ENCODE assay signal across 25 cellular contexts in genomic region chr7:139430443-139430842, GRCh38. TPM values are rescaled to one million over a fixed set of nuclear protein-coding genes. Genes with fewer than 3 reads are reported as not detected.
A peak's percentile ranks its signal among the peaks of the same experiment; 100 is the strongest.
DNase-seq lines count a peak whose midpoint lies in the region; ATAC-seq and TF ChIP-seq lines count a peak whose summit lies in the region.
"Had no signal": no experiment of that assay in that cellular context is flagged by ENCODE, and none has a peak within 500 bp of the region (broad histone marks: within the 10 kb centered on the region; RNA-seq: fewer than 3 reads in every experiment).

No MANE protein-coding gene starts in this region.

- no peaks in the 10 kb centered on the region for H3K9me2 ChIP-seq in hepatocyte (replicated peaks; ENCODE audit: insufficient read depth)

- H3K4me3 ChIP-seq in hepatocyte (no peak overlapping the region), tibial artery (no peak overlapping the region), gastroesophageal sphincter (no peak overlapping the region)
- H3K4me3 ChIP-seq: HAP-1, pancreas, sigmoid colon, uterus had no signal

- H3K4me1 ChIP-seq in hepatocyte (ENCODE audit: insufficient read depth) (peaks cover 13% of the 10 kb centered on the region), tibial artery (peaks cover 0 to 59% (median 50%) of the 10 kb centered on the region in 4 donors), gastroesophageal sphincter (peaks cover 0 to 23% (median 9%) of the 10 kb centered on the region in 3 donors)
- H3K4me1 ChIP-seq: uterus had no signal

- no peaks in the 10 kb centered on the region for H3K27me3 Mint-ChIP-seq in activated CD4-positive, alpha-beta T cell treated with anti-CD3 and anti-CD28 coated beads, Interleukin-2, amount 10 ng/mL, durations not matched to agents 7 days and 5 days
- H3K27me3 Mint-ChIP-seq: activated CD4-positive, alpha-beta T cell treated with anti-CD3 and anti-CD28 coated beads for 36 hours; activated CD8-positive, alpha-beta memory T cell treated with anti-CD3 and anti-CD28 coated beads, Interleukin-2, amount 10 ng/mL, durations not matched to agents 7 days and 5 days; activated naive CD8-positive, alpha-beta T cell; natural killer cell treated with Interleukin-12 subunit alpha and Interleukin-12 subunit beta and Interleukin-15 and Interleukin-18, amount 100 ng/mL, for 72 hours had no signal

- H3K36me3 Mint-ChIP-seq in activated CD4-positive, alpha-beta T cell treated with anti-CD3 and anti-CD28 coated beads, Interleukin-2, amount 10 ng/mL, durations not matched to agents 7 days and 5 days (ENCODE audit: low read depth) = peaks cover 5% of the 10 kb centered on the region
- H3K36me3 Mint-ChIP-seq: natural killer cell treated with Interleukin-12 subunit alpha and Interleukin-12 subunit beta and Interleukin-15 and Interleukin-18, amount 100 ng/mL, for 72 hours had no signal

- no peak for TF ChIP-seq EP300 in gastroesophageal sphincter (IDR thresholded peaks at IDR 0.05)

- no peaks in the 10 kb centered on the region for H4K20me1 ChIP-seq in hepatocyte (ENCODE audit: insufficient read depth, poor library complexity, severe bottlenecking)

- TF ChIP-seq POLR2A in gastroesophageal sphincter (IDR thresholded peaks at IDR 0.05) = no peak

- intact Hi-C loops in tibial artery (cut with DNase I; ENCODE audit: low total_unique reads) = no loop called here

- H3K27ac ChIP-seq in hepatocyte (peak overlapping the region; percentile 37), tibial artery (peak overlapping the region; percentile 89 to 91), gastroesophageal sphincter (no peak overlapping the region)
- H3K27ac ChIP-seq: sigmoid colon, uterus had no signal

- no peaks in the 10 kb centered on the region for H3K9me3 ChIP-seq in hepatocyte (ENCODE audit: low read depth)
- no peaks in the 10 kb centered on the region for H3K9me3 ChIP-seq in tibial artery
- no peaks in the 10 kb centered on the region for H3K9me3 ChIP-seq in gastroesophageal sphincter
- H3K9me3 ChIP-seq: HAP-1, pancreas, sigmoid colon, uterus had no signal

- no peak overlapping the region for H2AFZ ChIP-seq in hepatocyte

- H3K36me3 ChIP-seq in hepatocyte (replicated peaks; ENCODE audit: insufficient read depth, low read depth) = no peaks in the 10 kb centered on the region
- H3K36me3 ChIP-seq in tibial artery = peaks cover 0 to 5% (median 0%) of the 10 kb centered on the region in 3 donors
- peaks cover 0 to 17% of the 10 kb centered on the region in 2 donors for H3K36me3 ChIP-seq in gastroesophageal sphincter
- H3K36me3 ChIP-seq: HAP-1, pancreas, uterus had no signal

- H3K27me3 ChIP-seq in hepatocyte (no peaks in the 10 kb centered on the region), tibial artery (no peaks in the 10 kb centered on the region), gastroesophageal sphincter (no peaks in the 10 kb centered on the region)
- H3K27me3 ChIP-seq: pancreas, sigmoid colon, uterus had no signal

- H3K4me2 ChIP-seq in hepatocyte = no peak overlapping the region

- H3K4me3 Mint-ChIP-seq in activated CD4-positive, alpha-beta T cell treated with anti-CD3 and anti-CD28 coated beads, Interleukin-2, amount 10 ng/mL, durations not matched to agents 7 days and 5 days = no peak overlapping the region
- H3K4me3 Mint-ChIP-seq: activated CD4-positive, alpha-beta T cell treated with anti-CD3 and anti-CD28 coated beads for 36 hours; activated CD8-positive, alpha-beta memory T cell treated with anti-CD3 and anti-CD28 coated beads, Interleukin-2, amount 10 ng/mL, durations not matched to agents 7 days and 5 days; activated naive CD8-positive, alpha-beta T cell; CD14-positive monocyte; natural killer cell treated with Interleukin-12 subunit alpha and Interleukin-12 subunit beta and Interleukin-15 and Interleukin-18, amount 100 ng/mL, for 72 hours had no signal

- DNase-seq in activated CD4-positive, alpha-beta T cell treated with anti-CD3 and anti-CD28 coated beads, Interleukin-2, amount 10 ng/mL, durations not matched to agents 7 days and 5 days = no peak
- DNase-seq in activated CD4-positive, alpha-beta T cell treated with anti-CD3 and anti-CD28 coated beads for 1 hour = no peak
- DNase-seq in amniotic epithelial cell (ENCODE audit: low read depth) (peak; percentile 21), hepatocyte (ENCODE audit: low spot score) (no peak), tibial artery (no peak), hepatic stellate cell (ENCODE audit: low spot score) (no peak), GM20000 (ENCODE audit: low spot score) (no peak)
- DNase-seq: activated CD4-positive, alpha-beta T cell treated with anti-CD3 and anti-CD28 coated beads for 36 hours; activated CD8-positive, alpha-beta memory T cell treated with anti-CD3 and anti-CD28 coated beads, Interleukin-2, amount 10 ng/mL, durations not matched to agents 7 days and 5 days; GDM1; KBM-7; NCI-H146; NCI-H774; SIG-M5; sigmoid colon; stimulated activated CD8-positive, alpha-beta memory T cell treated with anti-CD3 and anti-CD28 coated beads, Interleukin-4, amount 100 ng/mL, for 48 hours; uterus had no signal

- WGBS in hepatocyte (ENCODE audit: low lambda C conversion rate, missing lambda C conversion rate) = 88% methylated on average over 4 of the region's 4 CpGs
- WGBS in gastroesophageal sphincter (ENCODE audit: low coverage in 1 of 2), 2 donors = 83 to 88% methylated on average over 1 to 2 of the region's 4 CpGs

- peaks cover 10% of the 10 kb centered on the region for H3K4me1 Mint-ChIP-seq in activated CD4-positive, alpha-beta T cell treated with anti-CD3 and anti-CD28 coated beads, Interleukin-2, amount 10 ng/mL, durations not matched to agents 7 days and 5 days

- no peaks in the 10 kb centered on the region for H3K9me3 Mint-ChIP-seq in activated CD4-positive, alpha-beta T cell treated with anti-CD3 and anti-CD28 coated beads, Interleukin-2, amount 10 ng/mL, durations not matched to agents 7 days and 5 days
- H3K9me3 Mint-ChIP-seq: CD14-positive monocyte; natural killer cell treated with Interleukin-12 subunit alpha and Interleukin-12 subunit beta and Interleukin-15 and Interleukin-18, amount 100 ng/mL, for 72 hours had no signal

- CTCF ChIA-PET in activated CD4-positive, alpha-beta T cell treated with anti-CD3 and anti-CD28 coated beads, Interleukin-2, amount 10 ng/mL, durations not matched to agents 7 days and 5 days (lab: Charles Lee) = interaction anchor here (0.6 to 1.9 kb wide), 7 partner anchors 42 to 90 kb away, joined by 3 to 6 read pairs (median 3); no protein-coding TSS in a partner anchor

- POLR2A ChIA-PET in activated CD4-positive, alpha-beta T cell treated with anti-CD3 and anti-CD28 coated beads, Interleukin-2, amount 10 ng/mL, durations not matched to agents 7 days and 5 days (lab: Charles Lee) = no interaction called here

- peaks cover 4% of the 10 kb centered on the region for H3K79me2 ChIP-seq in hepatocyte

- TF ChIP-seq CTCF in hepatocyte (IDR thresholded peaks at IDR 0.05; ENCODE audit: poor library complexity) (no peak), tibial artery (IDR thresholded peaks at IDR 0.05) (no peak), GM20000 (IDR thresholded peaks at IDR 0.05; ENCODE audit: extremely low read depth, missing control alignments) (no peak), gastroesophageal sphincter (IDR thresholded peaks at IDR 0.05) (no peak)

- ATAC-seq in gastroesophageal sphincter = no peak
- ATAC-seq: activated CD4-positive, alpha-beta T cell treated with anti-CD3 and anti-CD28 coated beads for 36 hours; activated CD8-positive, alpha-beta memory T cell treated with anti-CD3 and anti-CD28 coated beads, Interleukin-2, amount 10 ng/mL, durations not matched to agents 7 days and 5 days; left lobe of liver; natural killer cell treated with Interleukin-12 subunit alpha and Interleukin-12 subunit beta and Interleukin-15 and Interleukin-18, amount 100 ng/mL, for 72 hours had no signal

- H3K27ac Mint-ChIP-seq in activated CD4-positive, alpha-beta T cell treated with anti-CD3 and anti-CD28 coated beads, Interleukin-2, amount 10 ng/mL, durations not matched to agents 7 days and 5 days = peak overlapping the region; percentile 22
- H3K27ac Mint-ChIP-seq: activated CD4-positive, alpha-beta T cell treated with anti-CD3 and anti-CD28 coated beads for 36 hours; activated CD8-positive, alpha-beta memory T cell treated with anti-CD3 and anti-CD28 coated beads, Interleukin-2, amount 10 ng/mL, durations not matched to agents 7 days and 5 days; activated naive CD8-positive, alpha-beta T cell; natural killer cell treated with Interleukin-12 subunit alpha and Interleukin-12 subunit beta and Interleukin-15 and Interleukin-18, amount 100 ng/mL, for 72 hours had no signal

RNA-seq across cellular contexts. Expression of gene KLRG2, which starts 53.0 kb away (rescaled TPM):
- total RNA-seq in activated CD4-positive, alpha-beta T cell treated with anti-CD3 and anti-CD28 coated beads, Interleukin-2, amount 10 ng/mL, durations not matched to agents 7 days and 5 days = not detected
- total RNA-seq in hepatocyte (0.08 and 0.23 TPM in 2 replicates), gastroesophageal sphincter (under 1 TPM in 2 of 4 donors, not detected in 2; 0.67 to 0.81 TPM)
- polyA plus RNA-seq in hepatocyte = 0.07 TPM in 1 of 2 replicates, not detected in the other
- total RNA-seq: HT-29; left lobe of liver; natural killer cell treated with Interleukin-12 subunit alpha and Interleukin-12 subunit beta and Interleukin-15 and Interleukin-18, amount 100 ng/mL, for 72 hours had no signal
- polyA plus RNA-seq: CD14-positive monocyte had no signal

Comparison
In these comparisons a context has a peak if more than half of its experiments do, and no peak if none do; other contexts are left out.
1. H3K27ac ChIP-seq: peak in hepatocyte (single experiment) and tibial artery (2 of 2); none in gastroesophageal sphincter (0 of 4).